Comparison of ENCODE assay signal across 9 cellular contexts in genomic region chr19:46634656-46635218, GRCh38. TPM values are rescaled to one million over a fixed set of nuclear protein-coding genes. Genes with fewer than 3 reads are reported as not detected.
DNase-seq lines count a peak whose midpoint lies in the region; ATAC-seq, FAIRE-seq and TF ChIP-seq lines count a peak whose summit lies in the region.
"Had no signal": no experiment of that assay in that cellular context is flagged by ENCODE, and none has a peak within 500 bp of the region (broad histone marks: within the 10 kb centered on the region; RNA-seq: fewer than 3 reads in every experiment).

No MANE protein-coding gene starts in this region.

- CTCF ChIA-PET in A549 (lab: Yijun Ruan, JAX) (interaction anchor here (0.9 to 28.7 kb wide), 4 partner anchors 27 to 356 kb away, joined by 3 to 737 read pairs (median 103); partner anchors contain the start of genes CALM3 and DACT3), WTC11 (lab: Charles Lee) (interaction anchor here (1.2 to 8.5 kb wide), 4 partner anchors 18 to 63 kb away, joined by 5 to 78 read pairs (median 16); partner anchors contain the start of gene DACT3)

- peaks cover 26% of the 10 kb centered on the region for H3K4me1 ChIP-seq in A549
- peaks cover 5% of the 10 kb centered on the region for H3K4me1 ChIP-seq in HAP-1
- peaks cover 8% of the 10 kb centered on the region for H3K4me1 ChIP-seq in iPS DF 6.9 (ENCODE audit: control insufficient read depth, insufficient read depth, low read length)

- no peaks in the 10 kb centered on the region for H3K9me3 Mint-ChIP-seq in WTC11

- TF ChIP-seq EP300 in A549 (IDR thresholded peaks at IDR 0.05) = no peak

- H3K9me3 ChIP-seq in A549 (no peaks in the 10 kb centered on the region), HAP-1 (no peaks in the 10 kb centered on the region), iPS DF 6.9 (ENCODE audit: control insufficient read depth, insufficient read depth, low read length) (no peaks in the 10 kb centered on the region)

- peak overlapping the region; percentile 100 for H3K4me2 ChIP-seq in A549

- no peak for FAIRE-seq in A549 (lab: Jason Lieb, UNC)
- FAIRE-seq: frontal cortex had no signal

- no peak for TF ChIP-seq CTCF in A549 (IDR thresholded peaks at IDR 0.05)
- TF ChIP-seq CTCF in WTC11 (IDR thresholded peaks at IDR 0.05) = no peak

- no peaks in the 10 kb centered on the region for H3K36me3 Mint-ChIP-seq in WTC11

- peaks cover 27% of the 10 kb centered on the region for H3K4me1 Mint-ChIP-seq in WTC11

- POLR2A ChIA-PET in A549 (lab: Yijun Ruan, JAX) = no interaction called here
- POLR2A ChIA-PET in WTC11 (lab: Charles Lee) = interaction anchor here (0.8 kb wide), 1 partner anchor 80 kb away, joined by 3 read pairs; no protein-coding TSS in a partner anchor

- peaks cover 41% of the 10 kb centered on the region for H3K27me3 Mint-ChIP-seq in WTC11 (ENCODE audit: low read depth)

- peak overlapping the region; percentile 53 for H3K4me3 ChIP-seq in A549
- H3K4me3 ChIP-seq in HAP-1 = peak overlapping the region; percentile 38
- H3K4me3 ChIP-seq in iPS DF 6.9 (ENCODE audit: low read length) = peak overlapping the region; percentile 51; the same call in 1 of the 2 replicates

- H3K27ac ChIP-seq in A549 = peak overlapping the region; percentile 48 to 69; a peak in 5 of 6 replicates
- no peak overlapping the region for H3K27ac ChIP-seq in iPS DF 6.9 (ENCODE audit: low read length)

- TF ChIP-seq POLR2A in A549 (IDR thresholded peaks at IDR 0.05; ENCODE audit: low read length) = no peak

- no peak overlapping the region for H3K27ac Mint-ChIP-seq in WTC11

- WGBS in A549 (ENCODE audit: missing lambda C conversion rate) = 16% methylated on average over 13 of the region's 23 CpGs
- no CpG with 5 or more reads among the region's 23 CpGs for WGBS in iPS DF 6.9 (ENCODE audit: insufficient coverage, insufficient read length)

- H3K27me3 ChIP-seq in HAP-1 (ENCODE audit: low read depth) (no peaks in the 10 kb centered on the region), iPS DF 6.9 (ENCODE audit: control insufficient read depth, insufficient read depth, low read length) (peaks cover 19% of the 10 kb centered on the region; the same call in 1 of the 2 replicates)

- TF ChIP-seq RAD21 in A549 (conservative IDR thresholded peaks at IDR 0.05 in 1 of 2, IDR thresholded peaks at IDR 0.05 in 1 of 2) = no peak

- H3K4me3 Mint-ChIP-seq in WTC11 = peak overlapping the region; percentile 72

- DNase-seq in A549 (ENCODE audit: low read depth in 1 of 2, low spot score in 1 of 2) (no peak), HAP-1 (ENCODE audit: low spot score in 2 of 2) (no peak), WTC11 (ENCODE audit: low spot score) (peak; percentile 41), iPS DF 6.9 (ENCODE audit: low read depth, low spot score) (no peak), cortex of kidney (lab: John Stamatoyannopoulos, UW) (no peak), AG08395 (ENCODE audit: low spot score) (no peak), NCI-H1092 treated with DMSO at 0.1 percent for 48 hours (lab: John Stamatoyannopoulos, UW) (no peak), COLO829 (ENCODE audit: low spot score) (no peak)

- H3K36me3 ChIP-seq in HAP-1 (replicated peaks) = no peaks in the 10 kb centered on the region
- no peaks in the 10 kb centered on the region for H3K36me3 ChIP-seq in iPS DF 6.9 (ENCODE audit: control insufficient read depth, insufficient read depth, low read length)

- ATAC-seq in A549 (no peak), WTC11 (peak; percentile 6; the same call in 1 of the 2 replicates)

- in situ Hi-C loops in HAP-1 (cut with MboI; ENCODE audit: low sequenced_read_pairs) = no loop called here

TF ChIP-seq in A549, 52 proteins besides CTCF, POLR2A, EP300 and RAD21 (continues in another document):
- TF ChIP-seq HOXA7 (CRISPR knock-in tag; IDR thresholded peaks at IDR 0.05) (no peak), ATOH8 (CRISPR knock-in tag; IDR thresholded peaks at IDR 0.05; ENCODE audit: low read depth) (no peak), FOXS1 (CRISPR knock-in tag; IDR thresholded peaks at IDR 0.05) (no peak), RFX5 (IDR thresholded peaks at IDR 0.05) (no peak), POLR2AphosphoS2 (conservative IDR thresholded peaks at IDR 0.05; ENCODE audit: low read length) (no peak), MAFK (IDR thresholded peaks at IDR 0.05; ENCODE audit: partially characterized antibody) (no peak), HES2 (IDR thresholded peaks at IDR 0.05) (no peak), NFE2L2 (conservative IDR thresholded peaks at IDR 0.05; ENCODE audit: low read length) (no peak), JUN (IDR thresholded peaks at IDR 0.05) (no peak), HEYL (CRISPR knock-in tag; IDR thresholded peaks at IDR 0.05) (no peak), RCOR1 (IDR thresholded peaks at IDR 0.05; ENCODE audit: low read depth, low read length) (no peak), CBX2 (IDR thresholded peaks at IDR 0.05; ENCODE audit: borderline replicate concordance, low read depth) (no peak), FOSB (CRISPR knock-in tag; IDR thresholded peaks at IDR 0.05) (no peak)

TF ChIP-seq in WTC11, 78 proteins besides CTCF, POLR2A, EP300 and RAD21:
- TF ChIP-seq E2F5 (CRISPR knock-in tag; IDR thresholded peaks at IDR 0.05) (0 out of 2 replicates have a peak, but pooled peaks have one; percentile 47), TCF7 (CRISPR knock-in tag; IDR thresholded peaks at IDR 0.05; ENCODE audit: low read depth) (no peak)

RNA-seq across cellular contexts. Expression of gene GNG8, which starts 1.3 kb away (rescaled TPM):
- polyA plus RNA-seq in A549 (2011; rRNA removed) (not detected in 2 replicates), A549 (2017; fragmentation: RNase III; extraction: RNeasy Plus Mini Kit Qiagen cat#74134 plus additional on column Dnase treatment) (not detected in 3 replicates)
- polyA plus RNA-seq in A549 (2012; cell fraction: cytosol; rRNA removed) = not detected in 2 replicates
- polyA plus RNA-seq in A549 (2012; cell fraction: nucleus; rRNA removed) = not detected in 2 replicates
- not detected in 2 replicates for polyA minus RNA-seq in A549 (2011; rRNA and poly(A)+ RNA removed)
- not detected in 3 replicates for total RNA-seq in WTC11 (2021)
- total RNA-seq: frontal cortex had no signal

RNA-seq across cellular contexts. Expression of gene PTGIR, which starts 9.8 kb away (rescaled TPM):
- polyA plus RNA-seq in A549 (2011; rRNA removed) = 0.06 TPM in 1 of 2 replicates, not detected in the other
- polyA plus RNA-seq in A549 (2012; cell fraction: cytosol; rRNA removed) = 0.09 and 0.12 TPM in 2 replicates
- 0.22 and 0.42 TPM in 2 replicates for polyA plus RNA-seq in A549 (2012; cell fraction: nucleus; rRNA removed)
- 0.07 TPM in 1 of 3 replicates, not detected in the others for polyA plus RNA-seq in A549 (2017; fragmentation: RNase III; extraction: RNeasy Plus Mini Kit Qiagen cat#74134 plus additional on column Dnase treatment)
- not detected in 2 replicates for polyA minus RNA-seq in A549 (2011; rRNA and poly(A)+ RNA removed)
- 0.24 TPM in 1 of 3 replicates, not detected in the others for total RNA-seq in WTC11 (2021)
- total RNA-seq: frontal cortex had no signal

RNA-seq across cellular contexts. Expression of gene DACT3, which starts 26.2 kb away (rescaled TPM):
- polyA plus RNA-seq in A549 (2011; rRNA removed) (0.13 and 0.36 TPM in 2 replicates), A549 (2017; fragmentation: RNase III; extraction: RNeasy Plus Mini Kit Qiagen cat#74134 plus additional on column Dnase treatment) (0.14 to 0.33 TPM (median 0.32 TPM) in 3 replicates)
- 0.22 and 0.32 TPM in 2 replicates for polyA plus RNA-seq in A549 (2012; cell fraction: cytosol; rRNA removed)
- 0.26 and 0.31 TPM in 2 replicates for polyA plus RNA-seq in A549 (2012; cell fraction: nucleus; rRNA removed)
- polyA minus RNA-seq in A549 (2011; rRNA and poly(A)+ RNA removed) = 0.10 and 0.29 TPM in 2 replicates
- total RNA-seq in WTC11 (2021) = 1.8 to 1.9 TPM (median 1.8 TPM) in 3 replicates

RNA-seq across cellular contexts. Expression of gene CALM3, which starts 33.6 kb away (rescaled TPM):
- polyA plus RNA-seq in A549 (2011; rRNA removed) (321 and 548 TPM in 2 replicates), A549 (2017; fragmentation: RNase III; extraction: RNeasy Plus Mini Kit Qiagen cat#74134 plus additional on column Dnase treatment) (303 to 327 TPM (median 313 TPM) in 3 replicates)
- polyA plus RNA-seq in A549 (2012; cell fraction: cytosol; rRNA removed) = 348 and 411 TPM in 2 replicates
- 212 and 267 TPM in 2 replicates for polyA plus RNA-seq in A549 (2012; cell fraction: nucleus; rRNA removed)
- polyA minus RNA-seq in A549 (2011; rRNA and poly(A)+ RNA removed) = 142 and 171 TPM in 2 replicates
- total RNA-seq in WTC11 (2021) = 306 to 350 TPM (median 346 TPM) in 3 replicates
